In the genomic region with DNA sequence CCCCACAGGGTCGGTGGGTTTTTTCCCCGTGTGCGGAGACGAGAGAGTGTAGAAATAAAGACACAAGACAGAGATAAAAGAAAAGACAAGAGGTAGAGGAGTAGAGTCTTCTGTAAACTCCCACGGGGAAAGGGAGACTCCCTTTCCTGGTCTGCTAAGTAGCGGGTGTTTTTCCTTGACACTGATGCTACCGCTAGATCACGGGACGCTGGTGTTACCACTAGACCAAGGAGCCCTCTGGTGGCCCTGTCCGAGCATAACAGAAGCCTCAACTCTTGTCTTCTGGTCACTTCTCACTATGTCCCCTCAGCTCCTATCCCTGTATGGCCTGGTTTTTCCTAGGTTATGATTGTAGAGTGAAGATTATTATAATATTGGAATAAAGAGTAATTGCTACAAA, we compare ENCODE assay signal across 1 cellular context.
TF ChIP-seq lines count a peak whose summit lies in the region.
"Not testable (repeated sequence)": the region's sequence is repeated elsewhere in the genome, so short reads cannot be mapped to it uniquely, and the experiment has no call there.

No MANE protein-coding gene starts in this region.

TF ChIP-seq in K562, 482 proteins besides CTCF, POLR2A, EP300 and RAD21 (continued from another document):
- TF ChIP-seq MTA1 (IDR thresholded peaks at IDR 0.05; ENCODE audit: borderline replicate concordance) (0 out of 2 replicates have a peak, but pooled peaks have one; percentile 9), TRIM24 (IDR thresholded peaks at IDR 0.05) (0 out of 4 replicates have a peak, but pooled peaks of 1 of the 2 experiments have one; percentile 10), CREM (IDR thresholded peaks at IDR 0.05; ENCODE audit: low read depth) (0 out of 2 replicates have a peak, but pooled peaks have one; percentile 44), MEIS2 (IDR thresholded peaks at IDR 0.05; ENCODE audit: partially characterized antibody) (peak; percentile 8), SMC3 (conservative IDR thresholded peaks at IDR 0.05; ENCODE audit: insufficient read depth, low read depth, low read length) (peak; percentile 78), LEF1 (IDR thresholded peaks at IDR 0.05) (peak; percentile 35; the same call in 1 of the 2 replicates), EHMT2 (IDR thresholded peaks at IDR 0.05) (peak; percentile 29; the same call in 1 of the 2 replicates), RFX1 (IDR thresholded peaks at IDR 0.05) (0 out of 2 replicates have a peak, but pooled peaks have one; percentile 10), TRIM28 (IDR thresholded peaks at IDR 0.05) (0 out of 2 replicates have a peak, but pooled peaks have one; percentile 30), CXXC5 (CRISPR knock-in tag; IDR thresholded peaks at IDR 0.05) (0 out of 2 replicates have a peak, but pooled peaks have one; percentile 26), L3MBTL2 (IDR thresholded peaks at IDR 0.05) (peak; percentile 42; the same call in 1 of the 2 replicates), KLF16 (IDR thresholded peaks at IDR 0.05) (peak; percentile 53; the same call in 1 of the 2 replicates), RAD51 (IDR thresholded peaks at IDR 0.05; ENCODE audit: borderline replicate concordance, low read depth) (peak; percentile 44; the same call in 1 of the 2 replicates), FOXK2 (conservative IDR thresholded peaks at IDR 0.05 in 1 of 2, IDR thresholded peaks at IDR 0.05 in 1 of 2; ENCODE audit: low read depth in 2 of 2) (peak; percentile 43 to 80; a peak in 2 of 4 replicates), CTBP1 (IDR thresholded peaks at IDR 0.05; ENCODE audit: borderline replicate concordance) (peak; percentile 71; the same call in 1 of the 2 replicates), ARID2 (IDR thresholded peaks at IDR 0.05) (peak; percentile 58), MAZ (CRISPR knock-in tag; conservative IDR thresholded peaks at IDR 0.05 in 1 of 2, IDR thresholded peaks at IDR 0.05 in 1 of 2) (peak; percentile 8 to 37; a peak in 1 of 4 replicates), RB1 (IDR thresholded peaks at IDR 0.05; ENCODE audit: low read depth) (peak; percentile 25; the same call in 1 of the 2 replicates), BHLHE40 (IDR thresholded peaks at IDR 0.05; ENCODE audit: low read length) (peak; percentile 91), ATF1 (tag; IDR thresholded peaks at IDR 0.05) (peak; percentile 42; the same call in 1 of the 2 replicates), RCOR1 (IDR thresholded peaks at IDR 0.05; ENCODE audit: borderline replicate concordance in 1 of 2, low read depth in 2 of 2, low read length in 2 of 2) (peak in 1 of 2 experiments; percentile 52; a peak in 1 of 4 replicates), TEAD1 (CRISPR knock-in tag; IDR thresholded peaks at IDR 0.05) (0 out of 4 replicates have a peak, but pooled peaks of 1 of the 2 experiments have one; percentile 35), NR4A1 (tag; IDR thresholded peaks at IDR 0.05) (0 out of 2 replicates have a peak, but pooled peaks have one; percentile 22), CC2D1A (IDR thresholded peaks at IDR 0.05) (0 out of 2 replicates have a peak, but pooled peaks have one; percentile 54)
- TF ChIP-seq, protein P1, sequence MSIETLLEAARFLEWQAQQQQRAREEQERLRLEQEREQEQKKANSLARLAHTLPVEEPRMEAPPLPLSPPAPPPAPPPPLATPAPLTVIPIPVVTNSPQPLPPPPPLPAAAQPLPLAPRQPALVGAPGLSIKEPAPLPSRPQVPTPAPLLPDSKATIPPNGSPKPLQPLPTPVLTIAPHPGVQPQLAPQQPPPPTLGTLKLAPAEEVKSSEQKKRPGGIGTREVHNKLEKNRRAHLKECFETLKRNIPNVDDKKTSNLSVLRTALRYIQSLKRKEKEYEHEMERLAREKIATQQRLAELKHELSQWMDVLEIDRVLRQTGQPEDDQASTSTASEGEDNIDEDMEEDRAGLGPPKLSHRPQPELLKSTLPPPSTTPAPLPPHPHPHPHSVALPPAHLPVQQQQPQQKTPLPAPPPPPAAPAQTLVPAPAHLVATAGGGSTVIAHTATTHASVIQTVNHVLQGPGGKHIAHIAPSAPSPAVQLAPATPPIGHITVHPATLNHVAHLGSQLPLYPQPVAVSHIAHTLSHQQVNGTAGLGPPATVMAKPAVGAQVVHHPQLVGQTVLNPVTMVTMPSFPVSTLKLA (conservative IDR thresholded peaks at IDR 0.05): 0 out of 4 replicates have a peak, but pooled peaks of 1 of the 2 experiments have one; percentile 20
- TF ChIP-seq, protein P2, sequence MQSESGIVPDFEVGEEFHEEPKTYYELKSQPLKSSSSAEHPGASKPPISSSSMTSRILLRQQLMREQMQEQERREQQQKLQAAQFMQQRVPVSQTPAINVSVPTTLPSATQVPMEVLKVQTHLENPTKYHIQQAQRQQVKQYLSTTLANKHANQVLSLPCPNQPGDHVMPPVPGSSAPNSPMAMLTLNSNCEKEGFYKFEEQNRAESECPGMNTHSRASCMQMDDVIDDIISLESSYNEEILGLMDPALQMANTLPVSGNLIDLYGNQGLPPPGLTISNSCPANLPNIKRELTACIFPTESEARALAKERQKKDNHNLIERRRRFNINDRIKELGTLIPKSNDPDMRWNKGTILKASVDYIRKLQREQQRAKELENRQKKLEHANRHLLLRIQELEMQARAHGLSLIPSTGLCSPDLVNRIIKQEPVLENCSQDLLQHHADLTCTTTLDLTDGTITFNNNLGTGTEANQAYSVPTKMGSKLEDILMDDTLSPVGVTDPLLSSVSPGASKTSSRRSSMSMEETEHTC (IDR thresholded peaks at IDR 0.05): peak; percentile 100
- TF ChIP-seq, protein P3, sequence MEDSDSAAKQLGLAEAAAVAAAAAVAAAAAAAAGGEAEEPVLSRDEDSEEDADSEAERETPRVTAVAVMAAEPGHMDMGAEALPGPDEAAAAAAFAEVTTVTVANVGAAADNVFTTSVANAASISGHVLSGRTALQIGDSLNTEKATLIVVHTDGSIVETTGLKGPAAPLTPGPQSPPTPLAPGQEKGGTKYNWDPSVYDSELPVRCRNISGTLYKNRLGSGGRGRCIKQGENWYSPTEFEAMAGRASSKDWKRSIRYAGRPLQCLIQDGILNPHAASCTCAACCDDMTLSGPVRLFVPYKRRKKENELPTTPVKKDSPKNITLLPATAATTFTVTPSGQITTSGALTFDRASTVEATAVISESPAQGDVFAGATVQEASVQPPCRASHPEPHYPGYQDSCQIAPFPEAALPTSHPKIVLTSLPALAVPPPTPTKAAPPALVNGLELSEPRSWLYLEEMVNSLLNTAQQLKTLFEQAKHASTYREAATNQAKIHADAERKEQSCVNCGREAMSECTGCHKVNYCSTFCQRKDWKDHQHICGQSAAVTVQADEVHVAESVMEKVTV (CRISPR knock-in tag; IDR thresholded peaks at IDR 0.05): peak; percentile 71
- not testable (repeated sequence) for TF ChIP-seq ATF1, NR4A1 (CRISPR knock-in tag; IDR thresholded peaks at IDR 0.05)
- TF ChIP-seq, protein P4, sequence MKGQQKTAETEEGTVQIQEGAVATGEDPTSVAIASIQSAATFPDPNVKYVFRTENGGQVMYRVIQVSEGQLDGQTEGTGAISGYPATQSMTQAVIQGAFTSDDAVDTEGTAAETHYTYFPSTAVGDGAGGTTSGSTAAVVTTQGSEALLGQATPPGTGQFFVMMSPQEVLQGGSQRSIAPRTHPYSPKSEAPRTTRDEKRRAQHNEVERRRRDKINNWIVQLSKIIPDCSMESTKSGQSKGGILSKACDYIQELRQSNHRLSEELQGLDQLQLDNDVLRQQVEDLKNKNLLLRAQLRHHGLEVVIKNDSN (CRISPR knock-in tag; IDR thresholded peaks at IDR 0.05): peak; percentile 43; the same call in 1 of the 2 replicates
- TF ChIP-seq, protein P5, sequence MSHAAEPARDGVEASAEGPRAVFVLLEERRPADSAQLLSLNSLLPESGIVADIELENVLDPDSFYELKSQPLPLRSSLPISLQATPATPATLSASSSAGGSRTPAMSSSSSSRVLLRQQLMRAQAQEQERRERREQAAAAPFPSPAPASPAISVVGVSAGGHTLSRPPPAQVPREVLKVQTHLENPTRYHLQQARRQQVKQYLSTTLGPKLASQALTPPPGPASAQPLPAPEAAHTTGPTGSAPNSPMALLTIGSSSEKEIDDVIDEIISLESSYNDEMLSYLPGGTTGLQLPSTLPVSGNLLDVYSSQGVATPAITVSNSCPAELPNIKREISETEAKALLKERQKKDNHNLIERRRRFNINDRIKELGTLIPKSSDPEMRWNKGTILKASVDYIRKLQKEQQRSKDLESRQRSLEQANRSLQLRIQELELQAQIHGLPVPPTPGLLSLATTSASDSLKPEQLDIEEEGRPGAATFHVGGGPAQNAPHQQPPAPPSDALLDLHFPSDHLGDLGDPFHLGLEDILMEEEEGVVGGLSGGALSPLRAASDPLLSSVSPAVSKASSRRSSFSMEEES (CRISPR knock-in tag; IDR thresholded peaks at IDR 0.05): 0 out of 2 replicates have a peak, but pooled peaks have one; percentile 19
TF ChIP-seq in K562: peak in this region for 31; not testable (repeated sequence) for 451.
